In genomic region chr7:108236681-108237415, GRCh38 we compare ENCODE assay signal across 19 cellular contexts.
DNase-seq lines count a peak whose midpoint lies in the region; ATAC-seq, FAIRE-seq and TF ChIP-seq lines count a peak whose summit lies in the region.
"Had no signal": no experiment of that assay in that cellular context is flagged by ENCODE, and none has a peak within 500 bp of the region (broad histone marks: within the 10 kb centered on the region; RNA-seq: fewer than 3 reads in every experiment).

No MANE protein-coding gene starts in this region.

- no peaks in the 10 kb centered on the region for H3K36me3 Mint-ChIP-seq in activated T-cell treated with anti-CD3 and anti-CD28 coated beads, Interleukin-2, amount 50 U/mL, for 72 hours (ENCODE audit: insufficient read depth in 2 of 2)

- no peaks in the 10 kb centered on the region for H3K9me3 ChIP-seq in HUES48 (ENCODE audit: control insufficient read depth, insufficient read depth, low read length)
- H3K9me3 ChIP-seq in GM12878 (replicated peaks; ENCODE audit: control insufficient read depth, insufficient read depth, low read length): no peaks in the 10 kb centered on the region
- H3K9me3 ChIP-seq in Peyer's patch: no peaks in the 10 kb centered on the region
- H3K9me3 ChIP-seq: tibial nerve had no signal

- no peaks in the 10 kb centered on the region for H3K27me3 Mint-ChIP-seq in activated T-cell treated with anti-CD3 and anti-CD28 coated beads, Interleukin-2, amount 50 U/mL, for 72 hours (ENCODE audit: low read depth)
- H3K27me3 Mint-ChIP-seq: activated naive CD4-positive, alpha-beta T cell treated with anti-CD3 and anti-CD28 coated beads, Interleukin-2, amount 50 U/mL, for 24 hours had no signal

- no peak overlapping the region for H2AFZ ChIP-seq in GM12878 (ENCODE audit: control insufficient read depth, low read depth, low read length)
- H2AFZ ChIP-seq: PC-9 had no signal

- RAD21 ChIA-PET in GM12878 (lab: Charles Lee; ENCODE audit: unreplicated experiment): interaction anchor here (1.2 kb wide), 1 partner anchor 33 kb away, joined by 3 read pairs; no protein-coding TSS in a partner anchor

- POLR2A ChIA-PET in GM12878 (lab: Charles Lee): interaction anchor here (0.9 kb wide), 1 partner anchor 54 kb away, joined by 3 read pairs; no protein-coding TSS in a partner anchor

- no peaks in the 10 kb centered on the region for H3K27me3 ChIP-seq in HUES48 (ENCODE audit: control insufficient read depth, insufficient read depth, low read length)
- H3K27me3 ChIP-seq in GM12878 (replicated peaks in 1 of 2; ENCODE audit: control insufficient read depth in 2 of 2, insufficient read depth in 2 of 2, low read length in 1 of 2): no peaks in the 10 kb centered on the region
- no peaks in the 10 kb centered on the region for H3K27me3 ChIP-seq in Peyer's patch
- H3K27me3 ChIP-seq: tibial nerve had no signal

- in situ Hi-C loops in GM12878 (cut with MboI): no loop called here

- H3K9me3 Mint-ChIP-seq in activated T-cell treated with anti-CD3 and anti-CD28 coated beads, Interleukin-2, amount 50 U/mL, for 72 hours: no peaks in the 10 kb centered on the region
- H3K9me3 Mint-ChIP-seq: activated naive CD4-positive, alpha-beta T cell treated with anti-CD3 and anti-CD28 coated beads, Interleukin-2, amount 50 U/mL, for 24 hours had no signal

- TF ChIP-seq CTCF in GM12878 (IDR thresholded peaks at IDR 0.05 in 2 of 3, conservative IDR thresholded peaks at IDR 0.05 in 1 of 3; ENCODE audit: control insufficient read depth in 2 of 3, extremely low read depth in 1 of 3, insufficient read depth in 1 of 3, low read depth in 3 of 3, low read length in 3 of 3) (no peak), Peyer's patch (IDR thresholded peaks at IDR 0.05) (no peak)

- peak; percentile 31; the same call in 2 of the 3 replicates for ATAC-seq in GM12878
- no peak for ATAC-seq in activated T-cell treated with anti-CD3 and anti-CD28 coated beads, Interleukin-2, amount 50 U/mL, for 72 hours (replicated peaks in 1 of 2)
- ATAC-seq: effector memory CD8-positive, alpha-beta T cell; stimulated activated naive CD8-positive, alpha-beta T cell treated with anti-CD3 and anti-CD28 coated beads, Interleukin-15, Interleukin-2, amounts not matched to agents 100 U/mL and 50 U/mL, for 24 hours had no signal

- FAIRE-seq in GM19239 (lab: Jason Lieb, UNC) (peak; percentile 35), GM12878 (lab: Jason Lieb, UNC) (no peak)
- FAIRE-seq: colon, HTR-8/SVneo, small intestine had no signal

- H3K79me2 ChIP-seq in GM12878 (ENCODE audit: control insufficient read depth, insufficient read depth, low read length): no peaks in the 10 kb centered on the region

- WGBS in GM12878 (ENCODE audit: insufficient coverage, insufficient replicate concordance, low lambda C conversion rate, missing lambda C conversion rate): 5% methylated on average over 2 of the region's 2 CpGs

- no peaks in the 10 kb centered on the region for H3K36me3 ChIP-seq in HUES48 (ENCODE audit: control insufficient read depth, insufficient read depth, low read length)
- H3K36me3 ChIP-seq in GM12878 (ENCODE audit: control insufficient read depth in 2 of 2, insufficient read depth in 2 of 2, low read length in 1 of 2): no peaks in the 10 kb centered on the region
- no peaks in the 10 kb centered on the region for H3K36me3 ChIP-seq in Peyer's patch
- H3K36me3 ChIP-seq: tibial nerve had no signal

- no peak for TF ChIP-seq RAD21 in GM12878 (IDR thresholded peaks at IDR 0.05; ENCODE audit: insufficient read depth, low read depth, low read length)

- H3K27ac Mint-ChIP-seq in activated T-cell treated with anti-CD3 and anti-CD28 coated beads, Interleukin-2, amount 50 U/mL, for 72 hours: no peak overlapping the region
- H3K27ac Mint-ChIP-seq: activated naive CD4-positive, alpha-beta T cell treated with anti-CD3 and anti-CD28 coated beads, Interleukin-2, amount 50 U/mL, for 24 hours; effector memory CD8-positive, alpha-beta T cell had no signal

- DNase-seq in GM19239 (ENCODE audit: insufficient read length, low spot score): no peak
- no peak for DNase-seq in GM12878 (ENCODE audit: low read depth, low spot score)
- DNase-seq in kidney tubule cell (ENCODE audit: low spot score): peak; percentile 55
- no peak for DNase-seq in activated T-cell treated with anti-CD3 and anti-CD28 coated beads, Interleukin-2, amount 50 U/mL, for 72 hours
- no peak for DNase-seq in Peyer's patch
- DNase-seq in NCI-H1694 (lab: John Stamatoyannopoulos, UW): no peak
- DNase-seq: activated CD4-positive, alpha-beta T cell treated with anti-CD3 and anti-CD28 coated beads for 1 hour; DMS79 treated with DMSO at 0.1 percent for 48 hours; effector memory CD8-positive, alpha-beta T cell; NCI-H1105; PC-9; small intestine; stimulated activated CD4-positive, alpha-beta T cell treated with anti-CD3 and anti-CD28 coated beads, Interleukin-4, amount 100 ng/mL, for 1 hour; stimulated activated naive CD8-positive, alpha-beta T cell treated with anti-CD3 and anti-CD28 coated beads, Interleukin-15, Interleukin-2, amounts not matched to agents 100 U/mL and 50 U/mL, for 24 hours had no signal

- SMC1A ChIA-PET in GM12878 (lab: Charles Lee; ENCODE audit: uncharacterized antibody, unreplicated experiment): interaction anchor here (0.7 to 1.5 kb wide), 14 partner anchors 9 to 338 kb away, joined by 3 to 14 read pairs (median 3); no protein-coding TSS in a partner anchor

- H3K27ac ChIP-seq in HUES48 (ENCODE audit: low read depth, low read length): peak overlapping the region; percentile 37
- no peak overlapping the region for H3K27ac ChIP-seq in GM12878 (ENCODE audit: control insufficient read depth, insufficient read depth)
- H3K27ac ChIP-seq in Peyer's patch: no peak overlapping the region
- H3K27ac ChIP-seq: PC-9, tibial nerve had no signal

- no peak overlapping the region for H3K4me3 Mint-ChIP-seq in activated T-cell treated with anti-CD3 and anti-CD28 coated beads, Interleukin-2, amount 50 U/mL, for 72 hours
- H3K4me3 Mint-ChIP-seq: activated naive CD4-positive, alpha-beta T cell treated with anti-CD3 and anti-CD28 coated beads, Interleukin-2, amount 50 U/mL, for 24 hours; effector memory CD8-positive, alpha-beta T cell had no signal

- H3K4me2 ChIP-seq in GM12878 (ENCODE audit: control insufficient read depth, insufficient read depth): no peak overlapping the region
- H3K4me2 ChIP-seq: PC-9 had no signal

- CTCF ChIA-PET in GM12878 (lab: Yijun Ruan, JAX): interaction anchor here (0.9 to 2.0 kb wide), 5 partner anchors 9 to 262 kb away, joined by 3 to 6 read pairs (median 3); no protein-coding TSS in a partner anchor

- H3K4me1 ChIP-seq in HUES48 (ENCODE audit: control insufficient read depth, insufficient read depth, low read length) (peaks cover 45% of the 10 kb centered on the region), GM12878 (ENCODE audit: control insufficient read depth, insufficient read depth, low read length) (no peaks in the 10 kb centered on the region), Peyer's patch (peaks cover 0 to 19% (median 1%) of the 10 kb centered on the region in 4 donors)

- no peak for TF ChIP-seq EP300 in GM12878 (IDR thresholded peaks at IDR 0.05; ENCODE audit: borderline replicate concordance in 1 of 2, control insufficient read depth in 1 of 2, low read depth in 2 of 2, low read length in 2 of 2)

- TF ChIP-seq POLR2A in GM12878 (IDR thresholded peaks at IDR 0.05; ENCODE audit: low read depth, low read length): no peak
- TF ChIP-seq POLR2A in Peyer's patch (IDR thresholded peaks at IDR 0.05): no peak

- H3K4me1 Mint-ChIP-seq in activated T-cell treated with anti-CD3 and anti-CD28 coated beads, Interleukin-2, amount 50 U/mL, for 72 hours (ENCODE audit: low read depth): no peaks in the 10 kb centered on the region
- H3K4me1 Mint-ChIP-seq: activated naive CD4-positive, alpha-beta T cell treated with anti-CD3 and anti-CD28 coated beads, Interleukin-2, amount 50 U/mL, for 24 hours had no signal

- H4K20me1 ChIP-seq in GM12878 (ENCODE audit: control insufficient read depth, insufficient read depth): no peaks in the 10 kb centered on the region

- intact Hi-C loops in GM12878 (cut with micrococcal nuclease; ENCODE audit: unreplicated experiment): loop anchor here (10.0 kb wide), 1 partner anchor 58 kb away; no protein-coding TSS in a partner anchor

- H3K4me3 ChIP-seq in HUES48 (ENCODE audit: low read depth, low read length) (no peak overlapping the region), GM12878 (no peak overlapping the region), Peyer's patch (no peak overlapping the region)
- H3K4me3 ChIP-seq: PC-9, tibial nerve had no signal

- no TSS peak for BruUV-seq in GM12878 (replicated peaks; lab: Mats Ljungman, UMichigan)

- H3K9ac ChIP-seq in HUES48 (ENCODE audit: low read depth, low read length) (no peak overlapping the region), GM12878 (ENCODE audit: control insufficient read depth, insufficient read depth, low read length) (no peak overlapping the region)

TF ChIP-seq in GM12878, 131 proteins besides CTCF, POLR2A, EP300 and RAD21:
- TF ChIP-seq RAD51 (IDR thresholded peaks at IDR 0.05) (no peak), FOXK2 (IDR thresholded peaks at IDR 0.05) (no peak), MLLT1 (IDR thresholded peaks at IDR 0.05) (no peak), CBX3 (IDR thresholded peaks at IDR 0.05; ENCODE audit: borderline replicate concordance, low read depth) (no peak), FOS (IDR thresholded peaks at IDR 0.05; ENCODE audit: borderline replicate concordance, extremely low read depth, insufficient read length) (no peak), IKZF1 (conservative IDR thresholded peaks at IDR 0.05) (0 out of 2 replicates have a peak, but pooled peaks have one; percentile 13), CHD1 (IDR thresholded peaks at IDR 0.05; ENCODE audit: low read depth, low read length) (no peak)
